1 cellular context compared by ENCODE assay signal in genomic region chr2:69272803-69273471, GRCh38.
TF ChIP-seq lines count a peak whose summit lies in the region.

No MANE protein-coding gene starts in this region.

TF ChIP-seq in SK-N-SH, 30 proteins besides CTCF, POLR2A, EP300 and RAD21 (continued from another document):
- TF ChIP-seq PBX3 (IDR thresholded peaks at IDR 0.05) (no peak), FOSL2 (IDR thresholded peaks at IDR 0.05; ENCODE audit: borderline replicate concordance, low read depth) (no peak), SIN3A (IDR thresholded peaks at IDR 0.05; ENCODE audit: borderline replicate concordance, low read depth, low read length) (no peak)
